14 cellular contexts compared by ENCODE assay signal in the genomic region with DNA sequence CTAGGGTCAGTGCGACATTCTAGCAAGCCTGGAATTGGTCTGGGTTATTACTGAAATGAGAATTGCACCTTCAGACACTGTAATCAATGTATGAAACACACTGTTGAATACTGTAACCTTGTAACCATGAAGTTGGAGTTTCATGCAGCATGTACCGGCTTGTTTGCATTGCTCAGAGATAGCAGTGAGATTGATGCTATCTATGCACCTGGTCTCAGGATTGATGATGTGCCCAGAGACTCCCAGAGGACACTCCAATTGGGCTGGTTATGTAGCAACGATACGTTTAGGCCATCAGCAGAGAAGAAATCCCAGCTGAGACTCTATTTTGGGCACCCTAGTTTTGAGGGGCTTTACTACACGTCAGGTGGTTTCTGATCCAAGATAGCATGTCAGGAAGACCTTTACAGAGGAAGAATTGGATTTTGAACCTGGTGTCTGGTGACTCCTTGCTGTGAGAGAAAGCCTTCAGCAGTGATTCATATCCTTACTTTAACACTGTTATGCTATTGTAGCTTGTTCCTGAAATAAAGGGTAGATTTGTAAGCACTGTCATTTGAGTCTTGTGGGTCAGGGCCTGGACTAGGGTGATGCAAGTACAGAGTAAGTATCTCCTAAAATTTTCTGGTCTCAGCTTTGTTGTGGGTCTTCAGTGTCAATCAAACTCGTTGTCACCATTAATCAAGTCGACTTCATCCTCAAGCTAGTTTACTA.
DNase-seq lines count a peak whose midpoint lies in the region; ATAC-seq and FAIRE-seq lines count a peak whose summit lies in the region.
"Had no signal": no experiment of that assay in that cellular context is flagged by ENCODE, and none has a peak within 500 bp of the region (broad histone marks: within the 10 kb centered on the region; RNA-seq: fewer than 3 reads in every experiment).

No MANE protein-coding gene starts in this region.

- H3K9me2 ChIP-seq in Karpas-422 (replicated peaks; ENCODE audit: insufficient read depth, low read length): no peaks in the 10 kb centered on the region; the same call in 1 of the 2 replicates

- no peaks in the 10 kb centered on the region for H3K9me3 ChIP-seq in Karpas-422 (ENCODE audit: low read length)

- FAIRE-seq in HTR-8/SVneo (lab: Jason Lieb, UNC): peak; percentile 81
- FAIRE-seq: RCC 7860 had no signal

- H3K79me2 ChIP-seq in Karpas-422 (ENCODE audit: low read length): no peaks in the 10 kb centered on the region

- no peaks in the 10 kb centered on the region for H3K36me3 ChIP-seq in Karpas-422 (ENCODE audit: insufficient read depth, low read length)

- DNase-seq in DMS53 treated with DMSO at 0.1 percent for 48 hours (lab: John Stamatoyannopoulos, UW; ENCODE audit: unreplicated experiment): peak; percentile 24
- no peak for DNase-seq in HTR-8/SVneo (ENCODE audit: insufficient read length, low spot score)
- peak; percentile 89 for DNase-seq in SK-N-DZ (ENCODE audit: low spot score)
- DNase-seq in left lobe of liver (ENCODE audit: low spot score): no peak
- no peak for DNase-seq in Karpas-422
- no peak for DNase-seq in activated CD4-positive, alpha-beta T cell treated with anti-CD3 and anti-CD28 coated beads, Interleukin-2, amount 50 U/mL, for 48 hours
- DNase-seq in OCI-M2 (lab: John Stamatoyannopoulos, UW; ENCODE audit: unreplicated experiment): no peak
- DNase-seq: amygdala; COR-L47; NCI-H1436; stimulated activated CD4-positive, alpha-beta T cell treated with anti-CD3 and anti-CD28 coated beads, Interleukin-12 subunit alpha, Interleukin-12 subunit beta, amount 100 ng/mL, for 4 hours; stimulated activated CD8-positive, alpha-beta memory T cell treated with anti-CD3 and anti-CD28 coated beads, Interleukin-4, amount 100 ng/mL, for 48 hours had no signal

- no peaks in the 10 kb centered on the region for H4K20me1 ChIP-seq in Karpas-422 (ENCODE audit: insufficient read depth, low read depth, low read length)

- peak; percentile 40 for ATAC-seq in left lobe of liver
- no peak for ATAC-seq in HG03460 (IDR thresholded peaks at IDR 0.05; ENCODE audit: unreplicated experiment)

- H2AFZ ChIP-seq in Karpas-422 (ENCODE audit: low read length): no peak overlapping the region

- no peak overlapping the region for H3K4me3 ChIP-seq in Karpas-422 (ENCODE audit: low read length)

- H3K27me3 ChIP-seq in Karpas-422 (ENCODE audit: low read length): no peaks in the 10 kb centered on the region

- H3K27ac ChIP-seq in Karpas-422 (ENCODE audit: low read length): no peak overlapping the region

- H3K4me2 ChIP-seq in Karpas-422 (ENCODE audit: low read depth, low read length, poor library complexity, severe bottlenecking): no peak overlapping the region

- no peak overlapping the region for H3K9ac ChIP-seq in Karpas-422 (ENCODE audit: low read length)

- no peaks in the 10 kb centered on the region for H3K4me1 ChIP-seq in Karpas-422 (ENCODE audit: low read length)

Comparison
In these comparisons a context has a peak if more than half of its experiments do, and no peak if none do; other contexts are left out.
1. DNase-seq: peak in DMS53 treated with DMSO at 0.1 percent for 48 hours (single experiment) and SK-N-DZ (single experiment); none in HTR-8/SVneo (single experiment), left lobe of liver (single experiment), Karpas-422 (single experiment), activated CD4-positive, alpha-beta T cell treated with anti-CD3 and anti-CD28 coated beads, Interleukin-2, amount 50 U/mL, for 48 hours (0 of 2) and OCI-M2 (single experiment).